ENCODE assay signal across 10 cellular contexts in the genomic region with DNA sequence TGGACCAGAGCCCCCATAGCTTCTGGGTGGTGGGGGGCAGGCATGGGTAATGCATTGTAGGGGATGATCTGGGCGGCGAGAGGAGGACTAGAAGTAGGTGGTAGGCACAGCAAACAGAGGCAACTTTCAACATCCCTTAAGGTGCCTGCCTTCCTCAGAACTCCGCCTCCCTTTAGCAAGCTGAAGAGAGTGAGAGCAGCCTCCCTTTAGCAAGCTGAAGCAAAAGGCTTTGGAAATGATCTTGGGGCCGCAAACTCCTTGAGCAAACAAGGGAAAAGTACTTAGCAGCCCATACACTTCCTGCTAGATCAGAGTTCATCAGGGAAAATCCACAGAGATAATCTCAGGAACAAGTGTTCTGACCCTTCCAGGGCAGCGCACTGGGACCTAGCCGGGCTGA. TPM values are rescaled to one million over a fixed set of nuclear protein-coding genes. Genes with fewer than 3 reads are reported as not detected.
"Had no signal": no experiment of that assay in that cellular context is flagged by ENCODE, and none has a peak within 500 bp of the region (broad histone marks: within the 10 kb centered on the region; RNA-seq: fewer than 3 reads in every experiment).

No MANE protein-coding gene starts in this region.

RNA-seq across cellular contexts. Expression of a gene that starts 18.3 kb away (rescaled TPM):
- total RNA-seq: kidney epithelial cell, left lobe of liver, liver, natural killer cell, occipital lobe, osteocyte, posterior vena cava, pulmonary artery endothelial cell, sciatic nerve had no signal
- polyA plus RNA-seq: immature natural killer cell, liver had no signal
